In the genomic region with DNA sequence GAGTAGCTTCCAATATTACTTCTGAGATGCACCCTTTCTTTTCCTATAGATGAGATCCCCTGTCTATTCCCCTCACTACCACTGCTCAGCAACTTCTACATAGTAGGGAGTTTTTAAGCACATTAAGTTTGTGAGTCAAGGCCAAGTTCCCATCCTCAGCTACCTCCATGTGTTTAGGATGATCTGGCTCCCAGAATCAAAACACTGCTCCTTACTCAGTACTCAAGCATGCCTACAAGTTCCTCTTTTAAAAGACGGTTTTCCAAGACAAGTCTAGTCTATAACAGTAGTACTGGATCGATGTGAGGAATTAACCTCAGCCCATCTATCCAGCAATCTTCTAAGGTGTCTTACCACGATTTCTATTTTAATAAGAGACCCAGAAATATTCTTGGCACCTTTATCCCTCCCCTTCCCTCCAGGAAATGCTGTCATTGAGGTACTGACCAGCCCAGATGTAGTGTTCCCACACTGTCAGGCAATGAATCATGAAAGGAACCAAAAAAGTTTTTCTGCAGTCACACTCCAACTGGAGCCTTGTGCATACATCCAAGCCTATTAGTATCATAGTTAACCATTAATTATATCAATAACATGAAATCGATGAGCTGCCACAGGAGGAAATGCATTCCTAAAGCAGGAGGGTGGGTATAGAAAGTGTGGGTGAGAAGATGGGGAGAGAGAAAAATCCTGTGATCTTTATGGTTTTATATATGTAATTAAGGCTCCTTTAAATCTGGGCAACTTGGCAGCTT, we compare ENCODE assay signal across 16 cellular contexts. TPM values are rescaled to one million over a fixed set of nuclear protein-coding genes. Genes with fewer than 3 reads are reported as not detected.
DNase-seq lines count a peak whose midpoint lies in the region; ATAC-seq, FAIRE-seq and TF ChIP-seq lines count a peak whose summit lies in the region.
"Had no signal": no experiment of that assay in that cellular context is flagged by ENCODE, and none has a peak within 500 bp of the region (broad histone marks: within the 10 kb centered on the region; RNA-seq: fewer than 3 reads in every experiment).

No MANE protein-coding gene starts in this region.

- ATAC-seq in K562, result no peak
- no peak for ATAC-seq in HG03039 (IDR thresholded peaks at IDR 0.05; ENCODE audit: unreplicated experiment)
- no peak for ATAC-seq in stimulated activated naive CD8-positive, alpha-beta T cell treated with anti-CD3 and anti-CD28 coated beads, Interleukin-15, amount 100 ng/mL, for 72 hours
- ATAC-seq in GM21619 (IDR thresholded peaks at IDR 0.05; ENCODE audit: unreplicated experiment), result no peak
- ATAC-seq: activated CD4-positive, alpha-beta T cell treated with anti-CD3 and anti-CD28 coated beads for 36 hours; activated naive CD4-positive, alpha-beta T cell treated with anti-CD3 and anti-CD28 coated beads, Interleukin-2, amount 50 U/mL, for 72 hours had no signal

- no peaks in the 10 kb centered on the region for H3K36me3 ChIP-seq in K562 (ENCODE audit: control insufficient read depth, insufficient read depth, low read length)

- TF ChIP-seq RAD21 in K562 (CRISPR knock-in tag; conservative IDR thresholded peaks at IDR 0.05 in 1 of 2, IDR thresholded peaks at IDR 0.05 in 1 of 2), result no peak

- POLR2A ChIA-PET in K562 (lab: Yijun Ruan, JAX), result interaction anchor here (0.7 kb wide), 1 partner anchor 200 kb away, joined by 3 read pairs; no protein-coding TSS in a partner anchor

- BruUV-seq in K562 (replicated peaks; lab: Mats Ljungman, UMichigan), result no TSS peak

- no peaks in the 10 kb centered on the region for H3K27me3 ChIP-seq in K562 (ENCODE audit: control insufficient read depth in 2 of 2, insufficient read depth in 2 of 2, low read length in 2 of 2)

- H4K20me1 ChIP-seq in K562 (replicated peaks; ENCODE audit: control insufficient read depth, insufficient read depth, low read length), result no peaks in the 10 kb centered on the region

- peak; percentile 18 for DNase-seq in GM03348 (ENCODE audit: low spot score)
- DNase-seq in K562 (ENCODE audit: extremely low read depth in 1 of 4, low spot score in 3 of 4), result no peak
- peak; percentile 35 to 64 for DNase-seq in foreskin fibroblast
- peak; percentile 18 for DNase-seq in skeletal muscle cell (ENCODE audit: low read depth)
- DNase-seq in H54 (ENCODE audit: insufficient read length, low spot score), result no peak
- DNase-seq in stimulated activated naive CD8-positive, alpha-beta T cell treated with anti-CD3 and anti-CD28 coated beads, Interleukin-15, amount 100 ng/mL, for 72 hours, result no peak
- DNase-seq: activated CD4-positive, alpha-beta T cell treated with anti-CD3 and anti-CD28 coated beads for 36 hours; DND-41; KG1; stimulated activated CD4-positive, alpha-beta T cell treated with anti-CD3 and anti-CD28 coated beads, Interleukin-4, amount 100 ng/mL, for 4 hours; T-helper 9 cell had no signal

- intact Hi-C loops in K562 (cut with micrococcal nuclease), result no loop called here

- peaks cover 29% of the 10 kb centered on the region for H3K27me3 Mint-ChIP-seq in stimulated activated naive CD8-positive, alpha-beta T cell treated with anti-CD3 and anti-CD28 coated beads, Interleukin-15, amount 100 ng/mL, for 72 hours

- no peaks in the 10 kb centered on the region for H3K9me1 ChIP-seq in K562 (ENCODE audit: control insufficient read depth, insufficient read depth, low read length)

- H3K9me3 Mint-ChIP-seq in stimulated activated naive CD8-positive, alpha-beta T cell treated with anti-CD3 and anti-CD28 coated beads, Interleukin-15, amount 100 ng/mL, for 72 hours, result no peaks in the 10 kb centered on the region
- H3K9me3 Mint-ChIP-seq: activated naive CD4-positive, alpha-beta T cell treated with anti-CD3 and anti-CD28 coated beads, Interleukin-2, amount 50 U/mL, for 72 hours had no signal

- CTCF ChIA-PET in K562 (lab: Yijun Ruan, JAX; ENCODE audit: low intra/inter-chr PET ratio), result no interaction called here

- H3K27ac Mint-ChIP-seq in stimulated activated naive CD8-positive, alpha-beta T cell treated with anti-CD3 and anti-CD28 coated beads, Interleukin-15, amount 100 ng/mL, for 72 hours, result no peak overlapping the region
- H3K27ac Mint-ChIP-seq: activated CD4-positive, alpha-beta T cell treated with anti-CD3 and anti-CD28 coated beads for 36 hours; activated naive CD4-positive, alpha-beta T cell treated with anti-CD3 and anti-CD28 coated beads, Interleukin-2, amount 50 U/mL, for 72 hours had no signal

- H3K4me3 Mint-ChIP-seq in stimulated activated naive CD8-positive, alpha-beta T cell treated with anti-CD3 and anti-CD28 coated beads, Interleukin-15, amount 100 ng/mL, for 72 hours, result no peak overlapping the region
- H3K4me3 Mint-ChIP-seq: activated CD4-positive, alpha-beta T cell treated with anti-CD3 and anti-CD28 coated beads for 36 hours had no signal

- 8% methylated on average over 4 of the region's 4 CpGs for WGBS in K562 (ENCODE audit: insufficient coverage, low coverage, missing lambda C conversion rate)

- no peaks in the 10 kb centered on the region; a peak in 1 of 5 replicates for H3K4me1 ChIP-seq in K562 (replicated peaks in 1 of 2; ENCODE audit: control insufficient read depth in 2 of 2, insufficient read depth in 2 of 2, low read length in 2 of 2)

- in situ Hi-C loops in K562 (cut with MboI), result no loop called here

- no peak overlapping the region for H3K4me3 ChIP-seq in K562
- no peak overlapping the region for H3K4me3 ChIP-seq in foreskin fibroblast (ENCODE audit: low read depth in 1 of 2, low read length in 2 of 2)
- H3K4me3 ChIP-seq in skeletal muscle cell (ENCODE audit: low read depth, low read length), result no peak overlapping the region

- no peak for TF ChIP-seq POLR2A in K562 (conservative IDR thresholded peaks at IDR 0.05)
- no peak for TF ChIP-seq POLR2A in H54 (IDR thresholded peaks at IDR 0.05; ENCODE audit: low read depth, low read length)

- no peak for FAIRE-seq in K562 (lab: Jason Lieb, UNC)
- no peak for FAIRE-seq in H54 (lab: Jason Lieb, UNC)

- peak overlapping the region; percentile 47; the same call in 1 of the 2 replicates for H2AFZ ChIP-seq in K562 (ENCODE audit: low read depth, low read length)

- no peaks in the 10 kb centered on the region for H3K9me3 ChIP-seq in K562 (replicated peaks; ENCODE audit: control insufficient read depth, insufficient read depth, low read depth, low read length)

- H3K9ac ChIP-seq in K562 (ENCODE audit: insufficient read depth in 1 of 2, low read depth in 2 of 2, low read length in 2 of 2), result no peak overlapping the region

- TF ChIP-seq CTCF in K562 (IDR thresholded peaks at IDR 0.05 in 2 of 3, conservative IDR thresholded peaks at IDR 0.05 in 1 of 3; ENCODE audit: insufficient read depth in 2 of 3, low read depth in 1 of 3, low read length in 3 of 3) (no peak), foreskin fibroblast (IDR thresholded peaks at IDR 0.05; ENCODE audit: low read depth, low read length) (no peak)

- no peak for TF ChIP-seq EP300 in K562 (IDR thresholded peaks at IDR 0.05; ENCODE audit: low read length)

- H3K4me2 ChIP-seq in K562 (ENCODE audit: insufficient read depth, low read length), result no peak overlapping the region

- H3K4me1 Mint-ChIP-seq in stimulated activated naive CD8-positive, alpha-beta T cell treated with anti-CD3 and anti-CD28 coated beads, Interleukin-15, amount 100 ng/mL, for 72 hours, result no peaks in the 10 kb centered on the region
- H3K4me1 Mint-ChIP-seq: activated CD4-positive, alpha-beta T cell treated with anti-CD3 and anti-CD28 coated beads for 36 hours had no signal

- H3K79me2 ChIP-seq in K562 (ENCODE audit: control insufficient read depth, insufficient read depth, low read length), result no peaks in the 10 kb centered on the region

- no peak overlapping the region for H3K27ac ChIP-seq in K562 (ENCODE audit: extremely low read depth, low read depth, low read length)
- H3K27ac ChIP-seq: C4-2B had no signal

TF ChIP-seq in K562, 482 proteins besides CTCF, POLR2A, EP300 and RAD21:
- TF ChIP-seq, protein P1, sequence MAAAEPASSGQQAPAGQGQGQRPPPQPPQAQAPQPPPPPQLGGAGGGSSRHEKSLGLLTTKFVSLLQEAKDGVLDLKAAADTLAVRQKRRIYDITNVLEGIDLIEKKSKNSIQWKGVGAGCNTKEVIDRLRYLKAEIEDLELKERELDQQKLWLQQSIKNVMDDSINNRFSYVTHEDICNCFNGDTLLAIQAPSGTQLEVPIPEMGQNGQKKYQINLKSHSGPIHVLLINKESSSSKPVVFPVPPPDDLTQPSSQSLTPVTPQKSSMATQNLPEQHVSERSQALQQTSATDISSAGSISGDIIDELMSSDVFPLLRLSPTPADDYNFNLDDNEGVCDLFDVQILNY (CRISPR knock-in tag; IDR thresholded peaks at IDR 0.05), result no peak
- no peak for TF ChIP-seq RBM34 (IDR thresholded peaks at IDR 0.05; ENCODE audit: borderline replicate concordance, insufficient read depth, low read length)

RNA-seq across cellular contexts. Expression of a gene that starts 29.6 kb away (rescaled TPM):
- 10.7 and 18.3 TPM in 2 replicates for total RNA-seq in K562 (2011; cell fraction: chromatin; rRNA removed; ENCODE audit: low replicate concordance)
- total RNA-seq in K562 (2011; cell fraction: nucleolus; rRNA removed), result 16.6 and 18.3 TPM in 2 replicates
- 17.7 and 18.4 TPM in 2 replicates for total RNA-seq in K562 (2011; cell fraction: nucleoplasm; rRNA removed)
- 4.5 and 5.8 TPM in 2 replicates for total RNA-seq in K562 (2014; rRNA removed)
- 5.7 and 6.7 TPM in 2 replicates for total RNA-seq in K562 (2014; rRNA removed; fragmentation: Illumina TruSeq; extraction: Trizol)
- total RNA-seq in K562 (2015; rRNA removed; fragmentation: Illumina TruSeq; extraction: Trizol), result 2.8 and 3.5 TPM in 2 replicates
- 5.4 and 5.6 TPM in 2 replicates for total RNA-seq in K562 (2021)
- polyA plus RNA-seq in K562 (2011; rRNA removed), result 7.3 and 8.5 TPM in 2 replicates
- polyA plus RNA-seq in K562 (2011; cell fraction: cytosol; rRNA removed), result 6.3 and 6.9 TPM in 2 replicates
- 5.3 and 7.3 TPM in 2 replicates for polyA plus RNA-seq in K562 (2011; cell fraction: nucleus; rRNA removed)
- 5.1 and 9.9 TPM in 2 replicates for polyA plus RNA-seq in K562 (2012)
- 6.5 and 7.7 TPM in 2 replicates for polyA plus RNA-seq in K562 (2014; fragmentation: Illumina TruSeq; extraction: Trizol)
- 1 to 10 TPM; 1.4 to 2.4 TPM for polyA plus RNA-seq in K562 (2014; fragmentation: Nextera tagmentation; extraction: Ambion mirVana)
- polyA plus RNA-seq in K562 (2014; rRNA removed), result 3.8 and 5.5 TPM in 2 replicates
- 3.9 and 7.5 TPM in 2 replicates for polyA minus RNA-seq in K562 (2011; rRNA and poly(A)+ RNA removed)
- 3.4 and 3.9 TPM in 2 replicates for polyA minus RNA-seq in K562 (2011; cell fraction: cytosol; rRNA and poly(A)+ RNA removed)
- 6.2 and 10.2 TPM in 2 replicates for polyA minus RNA-seq in K562 (2011; cell fraction: nucleus; rRNA and poly(A)+ RNA removed)
- polyA plus RNA-seq: neural cell had no signal

Comparison
In these comparisons a context has a peak if more than half of its experiments do, and no peak if none do; other contexts are left out.
1. DNase-seq: peak in GM03348 (single experiment), foreskin fibroblast (2 of 2) and skeletal muscle cell (single experiment); none in K562 (0 of 4), H54 (single experiment) and stimulated activated naive CD8-positive, alpha-beta T cell treated with anti-CD3 and anti-CD28 coated beads, Interleukin-15, amount 100 ng/mL, for 72 hours (0 of 2).